8 cellular contexts compared by ENCODE assay signal in genomic region chr15:101333907-101334789, GRCh38. TPM values are rescaled to one million over a fixed set of nuclear protein-coding genes. Genes with fewer than 3 reads are reported as not detected.
DNase-seq lines count a peak whose midpoint lies in the region; ATAC-seq, FAIRE-seq and TF ChIP-seq lines count a peak whose summit lies in the region.
"Not testable (repeated sequence)": the region's sequence is repeated elsewhere in the genome, so short reads cannot be mapped to it uniquely, and the experiment has no call there.

No MANE protein-coding gene starts in this region.

- H3K4me1 ChIP-seq in HCT116 (ENCODE audit: control insufficient read depth in 1 of 2, insufficient read depth in 2 of 2, low read length in 2 of 2), result peaks cover 3 to 14% of the 10 kb centered on the region in 2 experiments; a peak in 3 of 4 replicates
- H3K4me1 ChIP-seq in effector memory CD4-positive, alpha-beta T cell (ENCODE audit: control insufficient read depth, insufficient read depth, low read length, poor library complexity, severe bottlenecking); small intestine (ENCODE audit: control insufficient read depth in 2 of 2, insufficient read depth in 1 of 2, low read depth in 1 of 2, low read length in 1 of 2): not testable (repeated sequence)

- CTCF ChIA-PET in HCT116 (lab: Charles Lee), result interaction anchor here (0.7 to 1.3 kb wide), 3 partner anchors 27 to 308 kb away, joined by 3 read pairs; no protein-coding TSS in a partner anchor

- RAD21 ChIA-PET in HCT116 (lab: Charles Lee; ENCODE audit: low non-redundant PET in 1 of 2, low total read pairs in 2 of 2, uncharacterized antibody in 2 of 2, unreplicated experiment in 2 of 2), result interaction anchor here in 1 of 2 experiments (1.6 kb wide), 1 partner anchor 167 kb away, joined by 3 read pairs; no protein-coding TSS in a partner anchor

- peak overlapping the region; percentile 93 for H3K4me2 ChIP-seq in HCT116 (ENCODE audit: low read length)

- H3K4me3 Mint-ChIP-seq in stimulated activated memory B cell treated with anti-CD40 and anti-IgM and Interleukin-4, amounts not matched to agents 10 μg/mL and 1 μg/mL and 100 μg/mL, for 72 hours, result peak overlapping the region; percentile 63

- H3K9me3 ChIP-seq in HCT116 (ENCODE audit: control insufficient read depth in 1 of 2, insufficient read depth in 1 of 2, low read depth in 1 of 2, low read length in 2 of 2); effector memory CD4-positive, alpha-beta T cell (ENCODE audit: control insufficient read depth, low read length); small intestine (ENCODE audit: control insufficient read depth, low read depth): not testable (repeated sequence)

- peak overlapping the region; percentile 65 for H3K9ac ChIP-seq in HCT116 (ENCODE audit: low read length)

- intact Hi-C loops in HCT116 (cut with micrococcal nuclease), result loop anchor here (10.0 kb wide), 1 partner anchor 391 kb away; the partner anchor contains the start of gene TARS3

- TF ChIP-seq CTCF in GM06990 (IDR thresholded peaks at IDR 0.05; ENCODE audit: insufficient read depth, low read length, poor library complexity, severe bottlenecking); HCT116 (IDR thresholded peaks at IDR 0.05 in 2 of 3, conservative IDR thresholded peaks at IDR 0.05 in 1 of 3; ENCODE audit: borderline replicate concordance in 1 of 3, insufficient read depth in 1 of 3, low read depth in 2 of 3, low read length in 2 of 3): not testable (repeated sequence)

- not testable (repeated sequence) for H3K79me2 ChIP-seq in HCT116 (ENCODE audit: insufficient read depth, low read length)

- H3K4me3 ChIP-seq in GM06990 (replicated peaks; ENCODE audit: low read depth, low read length) (peak overlapping the region; percentile 32), HCT116 (replicated peaks in 1 of 2; ENCODE audit: low read depth in 1 of 2, low read length in 2 of 2) (peak overlapping the region; percentile 69 to 81)
- H3K4me3 ChIP-seq in effector memory CD4-positive, alpha-beta T cell (ENCODE audit: insufficient read depth, low read depth, low read length, poor library complexity, severe bottlenecking); small intestine (ENCODE audit: low read depth in 1 of 2, low read length in 2 of 2): not testable (repeated sequence)

- TF ChIP-seq POLR2A in HCT116 (IDR thresholded peaks at IDR 0.05; ENCODE audit: borderline replicate concordance, extremely low read depth, insufficient read depth, insufficient read length), result not testable (repeated sequence)

- WGBS in small intestine, 3 donors, result 64 to 91% (median 80%) methylated on average over 10 to 12 of the region's 16 CpGs

- POLR2A ChIA-PET in HCT116 (lab: Charles Lee), result not testable (repeated sequence)

- H3K27ac ChIP-seq in HCT116 (ENCODE audit: low read depth, low read length), result peak overlapping the region; percentile 73
- H3K27ac ChIP-seq in effector memory CD4-positive, alpha-beta T cell (ENCODE audit: insufficient read depth, low read length, poor library complexity, severe bottlenecking), result peak overlapping the region; percentile 34
- H3K27ac ChIP-seq in small intestine (ENCODE audit: low read depth in 1 of 2, low read length in 1 of 2), result peak overlapping the region; percentile 24 to 86

- peak overlapping the region; percentile 80 for H3K27ac Mint-ChIP-seq in stimulated activated memory B cell treated with anti-CD40 and anti-IgM and Interleukin-4, amounts not matched to agents 10 μg/mL and 1 μg/mL and 100 μg/mL, for 72 hours

- BruUV-seq in HCT116 (replicated peaks; lab: Mats Ljungman, UMichigan), result TSS peak; percentile 30

- H3K9me2 ChIP-seq in HCT116 (ENCODE audit: insufficient read depth), result not testable (repeated sequence)

- H2AFZ ChIP-seq in HCT116 (ENCODE audit: low read depth, low read length, poor library complexity, severe bottlenecking), result not testable (repeated sequence)

- H3K9me3 Mint-ChIP-seq in stimulated activated memory B cell treated with anti-CD40 and anti-IgM and Interleukin-4, amounts not matched to agents 10 μg/mL and 1 μg/mL and 100 μg/mL, for 72 hours, result peaks cover 13% of the 10 kb centered on the region

- DNase-seq in GM06990 (ENCODE audit: extremely low read depth, insufficient read length) (peak; percentile 45), HCT116 (ENCODE audit: low read depth, low spot score) (peak; percentile 73), NAMALWA (ENCODE audit: low spot score) (peak; percentile 71), T-helper 22 cell (ENCODE audit: low read depth) (peak; percentile 42), activated T-cell treated with anti-CD3 and anti-CD28 coated beads for 4 hours (peak; percentile 27)
- peak; percentile 46 to 56 (median 48) for DNase-seq in effector memory CD4-positive, alpha-beta T cell
- DNase-seq in small intestine, result not testable (repeated sequence)

- H3K36me3 Mint-ChIP-seq in stimulated activated memory B cell treated with anti-CD40 and anti-IgM and Interleukin-4, amounts not matched to agents 10 μg/mL and 1 μg/mL and 100 μg/mL, for 72 hours, result not testable (repeated sequence)

- not testable (repeated sequence) for FAIRE-seq in small intestine (lab: Jason Lieb, UNC)

- not testable (repeated sequence) for H3K36me3 ChIP-seq in GM06990 (ENCODE audit: control insufficient read depth, insufficient read depth, low read length); HCT116 (ENCODE audit: control insufficient read depth in 1 of 2, insufficient read depth in 2 of 2, low read length in 2 of 2); effector memory CD4-positive, alpha-beta T cell (ENCODE audit: control insufficient read depth, insufficient read depth, low read length); small intestine (ENCODE audit: control insufficient read depth in 2 of 2, insufficient read depth in 2 of 2, low read length in 2 of 2)

- not testable (repeated sequence) for TF ChIP-seq RAD21 in HCT116 (IDR thresholded peaks at IDR 0.05; ENCODE audit: low read depth)

- H4K20me1 ChIP-seq in HCT116 (ENCODE audit: insufficient read depth), result not testable (repeated sequence)

- H3K4me1 Mint-ChIP-seq in stimulated activated memory B cell treated with anti-CD40 and anti-IgM and Interleukin-4, amounts not matched to agents 10 μg/mL and 1 μg/mL and 100 μg/mL, for 72 hours, result not testable (repeated sequence)

- H3K27me3 Mint-ChIP-seq in stimulated activated memory B cell treated with anti-CD40 and anti-IgM and Interleukin-4, amounts not matched to agents 10 μg/mL and 1 μg/mL and 100 μg/mL, for 72 hours, result peaks cover 14% of the 10 kb centered on the region

- peak; percentile 86 for ATAC-seq in HCT116
- ATAC-seq in stimulated activated memory B cell treated with anti-CD40 and anti-IgM and Interleukin-4, amounts not matched to agents 10 μg/mL and 1 μg/mL and 100 μg/mL, for 72 hours, result peak; percentile 79

- not testable (repeated sequence) for H3K27me3 ChIP-seq in GM06990 (replicated peaks; ENCODE audit: control insufficient read depth, insufficient read depth, low read length); HCT116 (ENCODE audit: insufficient read depth, low read length); effector memory CD4-positive, alpha-beta T cell (replicated peaks; ENCODE audit: control insufficient read depth, insufficient read depth, low read length, poor library complexity, severe bottlenecking); small intestine (ENCODE audit: control insufficient read depth in 2 of 2, insufficient read depth in 2 of 2, low read length in 2 of 2)

TF ChIP-seq in HCT116, 20 proteins besides CTCF, POLR2A, EP300 and RAD21:
- TF ChIP-seq, protein P1, sequence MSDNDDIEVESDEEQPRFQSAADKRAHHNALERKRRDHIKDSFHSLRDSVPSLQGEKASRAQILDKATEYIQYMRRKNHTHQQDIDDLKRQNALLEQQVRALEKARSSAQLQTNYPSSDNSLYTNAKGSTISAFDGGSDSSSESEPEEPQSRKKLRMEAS (IDR thresholded peaks at IDR 0.05), result peak; percentile 88
- TF ChIP-seq EGR1 (IDR thresholded peaks at IDR 0.05; ENCODE audit: low read depth) (peak; percentile 84), ELF1 (IDR thresholded peaks at IDR 0.05; ENCODE audit: borderline replicate concordance, low read depth) (peak; percentile 59; the same call in 1 of the 2 replicates), CBX3 (IDR thresholded peaks at IDR 0.05; ENCODE audit: low read depth) (peak; percentile 85), POLR2AphosphoS5 (IDR thresholded peaks at IDR 0.05; ENCODE audit: low read depth, low read length) (peak; percentile 82), SRF (IDR thresholded peaks at IDR 0.05; ENCODE audit: low read depth) (peak; percentile 93), SIN3A (IDR thresholded peaks at IDR 0.05; ENCODE audit: low read depth) (peak; percentile 56; the same call in 1 of the 2 replicates), SP1 (IDR thresholded peaks at IDR 0.05; ENCODE audit: low read depth) (peak; percentile 59; the same call in 1 of the 2 replicates)

RNA-seq across cellular contexts. Expression of gene SNRPA1, which starts 39.1 kb away (rescaled TPM):
- total RNA-seq in HCT116 (2021; ENCODE audit: unreplicated experiment), result 104 TPM
- 54.3 and 64.9 TPM in 2 replicates for polyA plus RNA-seq in HCT116 (2012)
- polyA plus RNA-seq in small intestine, result 10 to 100 TPM; 72.1 to 82.7 (median 74.3) TPM

RNA-seq across cellular contexts. Expression of gene SELENOS, which starts 56.9 kb away (rescaled TPM):
- total RNA-seq in HCT116 (2021; ENCODE audit: unreplicated experiment), result 45.6 TPM
- 41.6 and 53.8 TPM in 2 replicates for polyA plus RNA-seq in HCT116 (2012)
- 100 to 1,000 TPM; 123 to 148 (median 142) TPM for polyA plus RNA-seq in small intestine
